15 cellular contexts compared by ENCODE assay signal in genomic region chr9:110971234-110971633, GRCh38.
A peak's percentile ranks its signal among the peaks of the same experiment; 100 is the strongest.
DNase-seq lines count a peak whose midpoint lies in the region; FAIRE-seq and TF ChIP-seq lines count a peak whose summit lies in the region.
"Had no signal": no experiment of that assay in that cellular context is flagged by ENCODE, and none has a peak within 500 bp of the region (broad histone marks: within the 10 kb centered on the region; RNA-seq: fewer than 3 reads in every experiment).

No MANE protein-coding gene starts in this region.

- H3K9ac ChIP-seq in adipocyte (ENCODE audit: low read length) = peak overlapping the region; percentile 59

- H3K36me3 ChIP-seq in adipocyte (ENCODE audit: control insufficient read depth, insufficient read depth, low read length, severe bottlenecking) (peaks cover 67% of the 10 kb centered on the region), small intestine (ENCODE audit: control insufficient read depth in 2 of 2, insufficient read depth in 2 of 2, low read length in 2 of 2) (no peaks in the 10 kb centered on the region)

- H3K9me3 ChIP-seq in adipocyte (ENCODE audit: control insufficient read depth, low read length) = no peaks in the 10 kb centered on the region
- H3K9me3 ChIP-seq in small intestine (ENCODE audit: control insufficient read depth, low read depth) = no peaks in the 10 kb centered on the region

- FAIRE-seq in small intestine (lab: Jason Lieb, UNC) = no peak
- FAIRE-seq: H54 had no signal

- H3K27me3 ChIP-seq in adipocyte (replicated peaks; ENCODE audit: control insufficient read depth, insufficient read depth, low read length) (no peaks in the 10 kb centered on the region), small intestine (ENCODE audit: control insufficient read depth in 2 of 2, insufficient read depth in 2 of 2, low read length in 2 of 2) (no peaks in the 10 kb centered on the region)

- DNase-seq in HFFc6 = no peak
- DNase-seq in adipocyte (ENCODE audit: low read depth) = no peak
- peak; percentile 65 to 68 for DNase-seq in foreskin fibroblast
- peak; percentile 94 for DNase-seq in small intestine
- DNase-seq in CD1c-positive myeloid dendritic cell (ENCODE audit: extremely low spot score) = no peak
- DNase-seq in NCI-H1694 (lab: John Stamatoyannopoulos, UW) = no peak
- DNase-seq in NCI-H2227 treated with DMSO at 0.1 percent for 48 hours (lab: John Stamatoyannopoulos, UW) = no peak
- no peak for DNase-seq in middle frontal gyrus (ENCODE audit: extremely low spot score, low spot score)
- DNase-seq: ACHN, AML-193, NCI-H187 treated with DMSO at 0.1 percent for 48 hours, NCI-H446, SHP77 had no signal

- peaks cover 73% of the 10 kb centered on the region for H3K4me1 ChIP-seq in adipocyte (ENCODE audit: control insufficient read depth, insufficient read depth, low read length)
- peaks cover 0 to 2% of the 10 kb centered on the region in 2 donors for H3K4me1 ChIP-seq in small intestine (ENCODE audit: control insufficient read depth in 2 of 2, insufficient read depth in 1 of 2, low read depth in 1 of 2, low read length in 1 of 2)

- H3K4me1 Mint-ChIP-seq in HFFc6 (ENCODE audit: low read depth) = peaks cover 79% of the 10 kb centered on the region

- peaks cover 61% of the 10 kb centered on the region for H3K36me3 Mint-ChIP-seq in HFFc6 (ENCODE audit: low read depth)

- H3K4me3 ChIP-seq in adipocyte (ENCODE audit: low read length) (no peak overlapping the region), foreskin fibroblast (ENCODE audit: low read depth in 1 of 2, low read length in 2 of 2) (no peak overlapping the region), small intestine (ENCODE audit: low read depth in 1 of 2, low read length in 2 of 2) (no peak overlapping the region)

- TF ChIP-seq CTCF in HFFc6 (IDR thresholded peaks at IDR 0.05) = no peak
- no peak for TF ChIP-seq CTCF in foreskin fibroblast (IDR thresholded peaks at IDR 0.05; ENCODE audit: low read depth, low read length)

- 18 to 71% (median 55%) methylated on average over 2 of the region's 2 CpGs for WGBS in small intestine, 3 donors

- peak overlapping the region; percentile 83 for H3K27ac Mint-ChIP-seq in HFFc6

- no peak overlapping the region for H3K27ac ChIP-seq in small intestine (ENCODE audit: low read depth in 1 of 2, low read length in 1 of 2)

- H3K4me3 Mint-ChIP-seq in HFFc6 = no peak overlapping the region
- H3K4me3 Mint-ChIP-seq: CD14-positive monocyte had no signal

- no peaks in the 10 kb centered on the region for H3K9me3 Mint-ChIP-seq in HFFc6

- no peaks in the 10 kb centered on the region; the same call in 1 of the 2 replicates for H3K27me3 Mint-ChIP-seq in HFFc6 (ENCODE audit: insufficient read depth)

Comparison
In these comparisons a context has a peak if more than half of its experiments do, and no peak if none do; other contexts are left out.
1. DNase-seq: peak in foreskin fibroblast (2 of 2) and small intestine (single experiment); none in HFFc6 (single experiment), adipocyte (single experiment), CD1c-positive myeloid dendritic cell (single experiment), NCI-H1694 (single experiment), NCI-H2227 treated with DMSO at 0.1 percent for 48 hours (single experiment) and middle frontal gyrus (single experiment).